Comparison of ENCODE assay signal across 17 cellular contexts in genomic region chr2:111617299-111617803, GRCh38.
DNase-seq lines count a peak whose midpoint lies in the region; ATAC-seq and TF ChIP-seq lines count a peak whose summit lies in the region.
"Had no signal": no experiment of that assay in that cellular context is flagged by ENCODE, and none has a peak within 500 bp of the region (broad histone marks: within the 10 kb centered on the region; RNA-seq: fewer than 3 reads in every experiment).

No MANE protein-coding gene starts in this region.

- H3K9me3 ChIP-seq in Panc1 (ENCODE audit: control insufficient read depth, insufficient read depth, low read depth, low read length) = no peaks in the 10 kb centered on the region
- no peaks in the 10 kb centered on the region for H3K9me3 ChIP-seq in neutrophil
- no peaks in the 10 kb centered on the region for H3K9me3 ChIP-seq in CD8-positive, alpha-beta T cell (ENCODE audit: low read length)
- H3K9me3 ChIP-seq: psoas muscle, tibial nerve had no signal

- DNase-seq in Calu3 = peak; percentile 17
- DNase-seq in Panc1 (ENCODE audit: low read depth, low spot score) = no peak
- no peak for DNase-seq in epithelial cell of prostate (ENCODE audit: low read depth, low spot score)
- no peak for DNase-seq in NCI-H2171 (lab: John Stamatoyannopoulos, UW)
- no peak for DNase-seq in CD8-positive, alpha-beta T cell
- DNase-seq: activated CD4-positive, alpha-beta T cell treated with anti-CD3 and anti-CD28 coated beads, Interleukin-2, amount 10 ng/mL, durations not matched to agents 7 days and 5 days; activated T-cell treated with anti-CD3 and anti-CD28 coated beads, Interleukin-2, amount 50 U/mL, for 4 hours; endodermal cell; NCI-H524; T-helper 2 cell had no signal

- in situ Hi-C loops in Panc1 (cut with HindIII; ENCODE audit: low pct_unique_long_range_greater_than_20kb, low sequenced_read_pairs) = no loop called here

- peak overlapping the region; percentile 92 for H3K27ac Mint-ChIP-seq in Calu3 (ENCODE audit: unreplicated experiment)
- H3K27ac Mint-ChIP-seq in CD8-positive, alpha-beta T cell = no peak overlapping the region
- H3K27ac Mint-ChIP-seq: activated CD4-positive, alpha-beta T cell treated with anti-CD3 and anti-CD28 coated beads, Interleukin-2, amount 10 ng/mL, durations not matched to agents 7 days and 5 days; B cell; endodermal cell had no signal

- intact Hi-C loops in Calu3 (cut with micrococcal nuclease; ENCODE audit: unreplicated experiment) = loop anchor here (2.0 kb wide), 1 partner anchor 49 kb away; no protein-coding TSS in a partner anchor
- intact Hi-C loops in Panc1 (cut with micrococcal nuclease; ENCODE audit: unreplicated experiment) = no loop called here
- intact Hi-C loops in CD8-positive, alpha-beta T cell (cut with DNase I, micrococcal nuclease) = no loop called here

- H3K27ac ChIP-seq in Panc1 (ENCODE audit: low read length) = peak overlapping the region; percentile 5; the same call in 1 of the 2 replicates
- H3K27ac ChIP-seq in epithelial cell of prostate = peak overlapping the region; percentile 33
- peak overlapping the region; percentile 94 for H3K27ac ChIP-seq in neutrophil
- no peak overlapping the region for H3K27ac ChIP-seq in CD8-positive, alpha-beta T cell (ENCODE audit: low read depth, low read length)
- H3K27ac ChIP-seq: psoas muscle had no signal

- peaks cover 52% of the 10 kb centered on the region for H3K4me1 Mint-ChIP-seq in Calu3 (ENCODE audit: low read depth, unreplicated experiment)
- no peaks in the 10 kb centered on the region for H3K4me1 Mint-ChIP-seq in CD8-positive, alpha-beta T cell (ENCODE audit: low read depth)
- H3K4me1 Mint-ChIP-seq: B cell, endodermal cell had no signal

- H3K36me3 Mint-ChIP-seq in Calu3 (ENCODE audit: insufficient read depth, unreplicated experiment) = peaks cover 4% of the 10 kb centered on the region
- H3K36me3 Mint-ChIP-seq in CD8-positive, alpha-beta T cell = no peaks in the 10 kb centered on the region

- no peaks in the 10 kb centered on the region for H3K36me3 ChIP-seq in Panc1 (ENCODE audit: control insufficient read depth, insufficient read depth, low read length)
- H3K36me3 ChIP-seq in neutrophil = no peaks in the 10 kb centered on the region
- no peaks in the 10 kb centered on the region for H3K36me3 ChIP-seq in CD8-positive, alpha-beta T cell (ENCODE audit: insufficient read depth, low read length)
- H3K36me3 ChIP-seq: tibial nerve had no signal

- H3K27me3 ChIP-seq in Panc1 (ENCODE audit: control insufficient read depth, insufficient read depth, low read length) (no peaks in the 10 kb centered on the region), neutrophil (no peaks in the 10 kb centered on the region)
- H3K27me3 ChIP-seq in CD8-positive, alpha-beta T cell (ENCODE audit: insufficient read depth, low read length) = no peaks in the 10 kb centered on the region
- H3K27me3 ChIP-seq: tibial nerve had no signal

- CTCF ChIA-PET in Calu3 (lab: Charles Lee) = interaction anchor here (1.1 to 1.6 kb wide), 4 partner anchors 42 to 82 kb away, joined by 3 to 16 read pairs (median 6); no protein-coding TSS in a partner anchor
- CTCF ChIA-PET in Panc1 (lab: Charles Lee) = no interaction called here
- CTCF ChIA-PET in CD8-positive, alpha-beta T cell (lab: Charles Lee) = no interaction called here

- H3K27me3 Mint-ChIP-seq in Calu3 (ENCODE audit: unreplicated experiment) = no peaks in the 10 kb centered on the region
- no peaks in the 10 kb centered on the region for H3K27me3 Mint-ChIP-seq in CD8-positive, alpha-beta T cell (ENCODE audit: low read depth)

- peaks cover 15% of the 10 kb centered on the region for H3K4me1 ChIP-seq in Panc1 (ENCODE audit: control insufficient read depth, insufficient read depth, low read length)
- H3K4me1 ChIP-seq in neutrophil (ENCODE audit: control insufficient read depth in 1 of 2, insufficient read depth in 1 of 2, low read depth in 1 of 2, low read length in 1 of 2) = peaks cover 50 to 52% of the 10 kb centered on the region in 2 experiments
- H3K4me1 ChIP-seq in CD8-positive, alpha-beta T cell (ENCODE audit: insufficient read depth, low read length) = no peaks in the 10 kb centered on the region

- no peak for ATAC-seq in Panc1
- ATAC-seq in GM19397 (IDR thresholded peaks at IDR 0.05; ENCODE audit: unreplicated experiment) = no peak
- ATAC-seq in HG03565 (IDR thresholded peaks at IDR 0.05; ENCODE audit: unreplicated experiment) = no peak
- no peak for ATAC-seq in CD8-positive, alpha-beta T cell
- ATAC-seq: activated T-cell treated with anti-CD3 and anti-CD28 coated beads, Interleukin-2, amount 50 U/mL, for 4 hours; GM12878 had no signal

- POLR2A ChIA-PET in Panc1 (lab: Charles Lee) = no interaction called here
- POLR2A ChIA-PET in CD8-positive, alpha-beta T cell (lab: Charles Lee) = no interaction called here

- H3K9me3 Mint-ChIP-seq in Calu3 (ENCODE audit: low read depth, unreplicated experiment) = no peaks in the 10 kb centered on the region
- H3K9me3 Mint-ChIP-seq in CD8-positive, alpha-beta T cell = no peaks in the 10 kb centered on the region
- H3K9me3 Mint-ChIP-seq: activated CD4-positive, alpha-beta T cell treated with anti-CD3 and anti-CD28 coated beads, Interleukin-2, amount 10 ng/mL, durations not matched to agents 7 days and 5 days; activated T-cell treated with anti-CD3 and anti-CD28 coated beads, Interleukin-2, amount 50 U/mL, for 4 hours; endodermal cell had no signal

- H3K4me3 ChIP-seq in Panc1 (ENCODE audit: low read depth in 2 of 2, low read length in 2 of 2) (no peak overlapping the region), neutrophil (ENCODE audit: low read depth in 1 of 2, low read length in 1 of 2) (peak overlapping the region in 1 of 2 experiments; percentile 45)
- H3K4me3 ChIP-seq in CD8-positive, alpha-beta T cell (ENCODE audit: low read depth, low read length) = no peak overlapping the region
- H3K4me3 ChIP-seq: GM12878, psoas muscle, tibial nerve had no signal

- peak overlapping the region; percentile 54 for H3K4me3 Mint-ChIP-seq in Calu3 (ENCODE audit: low read depth, unreplicated experiment)
- H3K4me3 Mint-ChIP-seq in CD8-positive, alpha-beta T cell = no peak overlapping the region
- H3K4me3 Mint-ChIP-seq: activated CD4-positive, alpha-beta T cell treated with anti-CD3 and anti-CD28 coated beads, Interleukin-2, amount 10 ng/mL, durations not matched to agents 7 days and 5 days; activated T-cell treated with anti-CD3 and anti-CD28 coated beads, Interleukin-2, amount 50 U/mL, for 4 hours; B cell; endodermal cell had no signal

- BruUV-seq in Calu3 (replicated peaks; lab: Mats Ljungman, UMichigan) = TSS peak; percentile 26
- BruUV-seq in Panc1 (replicated peaks; lab: Mats Ljungman, UMichigan) = no TSS peak

- TF ChIP-seq CTCF in Calu3 (IDR thresholded peaks at IDR 0.05; ENCODE audit: unreplicated experiment) (no peak), Panc1 (IDR thresholded peaks at IDR 0.05) (no peak), neutrophil (IDR thresholded peaks at IDR 0.05) (no peak)
- TF ChIP-seq CTCF in CD8-positive, alpha-beta T cell (IDR thresholded peaks at IDR 0.05) = no peak
